Comparison of ENCODE assay signal across 30 cellular contexts in the genomic region with DNA sequence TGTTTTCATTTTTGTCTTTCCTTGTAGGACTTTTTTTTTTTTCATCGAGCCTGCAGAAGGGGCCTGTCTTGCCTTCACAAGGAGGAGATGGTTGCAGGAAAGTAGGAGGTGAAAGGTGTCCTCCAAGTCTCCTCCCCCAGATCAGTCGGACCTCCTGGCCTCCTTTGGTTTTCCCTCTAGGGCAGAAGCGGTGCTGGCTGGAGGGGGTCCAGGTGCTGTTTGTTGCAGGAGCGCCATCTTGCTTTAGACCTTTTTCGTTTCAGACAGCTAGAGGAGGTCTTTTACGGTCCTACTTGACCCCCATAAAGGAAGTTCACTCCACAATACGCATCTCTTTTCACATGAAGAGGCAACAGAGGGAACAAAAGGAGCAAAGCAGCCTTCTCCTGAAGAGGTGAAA.
"Had no signal": no experiment of that assay in that cellular context is flagged by ENCODE, and none has a peak within 500 bp of the region (broad histone marks: within the 10 kb centered on the region; RNA-seq: fewer than 3 reads in every experiment).

No MANE protein-coding gene starts in this region.

- H3K27me3 ChIP-seq: adrenal gland, heart left ventricle, tibial artery had no signal

- DNase-seq: activated CD4-positive, alpha-beta memory T cell treated with anti-CD3 and anti-CD28 coated beads for 36 hours; activated CD4-positive, alpha-beta T cell treated with anti-CD3 and anti-CD28 coated beads, Interleukin-2, amount 10 ng/mL, durations not matched to agents 24 days and 14 days; activated CD8-positive, alpha-beta memory T cell treated with anti-CD3 and anti-CD28 coated beads, Interleukin-2, amount 50 U/mL, for 4 hours; activated effector memory CD4-positive, alpha-beta T cell treated with anti-CD3 and anti-CD28 coated beads, Interleukin-2, amount 50 U/mL, for 16 hours; activated naive CD4-positive, alpha-beta T cell treated with anti-CD3 and anti-CD28 coated beads for 36 hours; activated naive CD8-positive, alpha-beta T cell treated with anti-CD3 and anti-CD28 coated beads for 36 hours; activated T-cell treated with anti-CD3 and anti-CD28 coated beads, Interleukin-2, amount 50 U/mL, for 1 hour; adrenal gland; aorta; cortex of kidney; endodermal cell; foreskin fibroblast; heart left ventricle; hypothalamus; lower lobe of right lung; mesendoderm; posterior cingulate gyrus; stimulated activated CD4-positive, alpha-beta T cell treated with anti-CD3 and anti-CD28 coated beads, Interleukin-1b, Interleukin-23, amount 100 ng/mL, for 48 hours; stimulated activated CD4-positive, alpha-beta T cell treated with anti-CD3 and anti-CD28 coated beads, Interleukin-4, amount 100 ng/mL, for 4 hours; stimulated activated CD8-positive, alpha-beta memory T cell treated with anti-CD3 and anti-CD28 coated beads, Interleukin-4, amount 100 ng/mL, for 48 hours; stimulated activated naive CD8-positive, alpha-beta T cell treated with anti-CD3 and anti-CD28 coated beads, Interleukin-15, amount 100 ng/mL, for 72 hours; T-helper 1 cell had no signal

- H3K9me3 ChIP-seq: adrenal gland, heart left ventricle, lower lobe of right lung, tibial artery had no signal

- H3K27ac ChIP-seq: cardiac muscle cell, lower lobe of right lung had no signal

- H3K36me3 ChIP-seq: cardiac muscle cell had no signal

- H3K27me3 Mint-ChIP-seq: activated CD4-positive, alpha-beta memory T cell treated with anti-CD3 and anti-CD28 coated beads for 36 hours; activated naive CD8-positive, alpha-beta T cell treated with anti-CD3 and anti-CD28 coated beads for 36 hours; stimulated activated naive CD8-positive, alpha-beta T cell treated with anti-CD3 and anti-CD28 coated beads, Interleukin-15, amount 100 ng/mL, for 72 hours had no signal

- H3K4me2 ChIP-seq: smooth muscle cell had no signal

- H3K36me3 Mint-ChIP-seq: activated CD4-positive, alpha-beta memory T cell treated with anti-CD3 and anti-CD28 coated beads for 36 hours; activated naive CD8-positive, alpha-beta T cell treated with anti-CD3 and anti-CD28 coated beads for 36 hours; stimulated activated memory B cell treated with anti-CD40 and anti-IgM and Interleukin-4, amounts not matched to agents 10 μg/mL and 1 μg/mL and 100 μg/mL, for 72 hours had no signal

- H3K4me3 ChIP-seq: adrenal gland, cardiac muscle cell, heart left ventricle, lower lobe of right lung, smooth muscle cell, tibial artery had no signal

- H3K4me1 Mint-ChIP-seq: activated CD4-positive, alpha-beta T cell treated with anti-CD3 and anti-CD28 coated beads, Interleukin-2, amount 10 ng/mL, durations not matched to agents 24 days and 14 days; nephron; stimulated activated memory B cell treated with anti-CD40 and anti-IgM and Interleukin-4, amounts not matched to agents 10 μg/mL and 1 μg/mL and 100 μg/mL, for 72 hours had no signal

- H3K27ac Mint-ChIP-seq: activated CD4-positive, alpha-beta memory T cell treated with anti-CD3 and anti-CD28 coated beads for 36 hours; activated CD4-positive, alpha-beta T cell treated with anti-CD3 and anti-CD28 coated beads, Interleukin-2, amount 10 ng/mL, durations not matched to agents 24 days and 14 days; activated naive CD4-positive, alpha-beta T cell treated with anti-CD3 and anti-CD28 coated beads for 36 hours; activated naive CD8-positive, alpha-beta T cell treated with anti-CD3 and anti-CD28 coated beads for 36 hours; activated T-helper 1 cell treated with anti-CD3 and anti-CD28 coated beads, Interleukin-12 subunit alpha, Interleukin-12 subunit beta, Interleukin-2, Interleukin-4 antibody, amounts not matched to agents 30 ng/mL and 10 ng/mL and 1 ng/mL, durations not matched to agents 14 hours and 24 hours and 36 hours; brain; endodermal cell; nephron; stimulated activated memory B cell treated with anti-CD40 and anti-IgM and Interleukin-4, amounts not matched to agents 10 μg/mL and 1 μg/mL and 100 μg/mL, for 72 hours; stimulated activated naive CD8-positive, alpha-beta T cell treated with anti-CD3 and anti-CD28 coated beads, Interleukin-15, amount 100 ng/mL, for 72 hours; T-helper 2 cell treated with Interferon-gamma antibody and Interleukin-4, amounts not matched to agents 5 μg/mL and 100 μg/mL, for 36 hours had no signal

- H3K9me3 Mint-ChIP-seq: activated CD4-positive, alpha-beta memory T cell treated with anti-CD3 and anti-CD28 coated beads for 36 hours; activated CD4-positive, alpha-beta T cell treated with anti-CD3 and anti-CD28 coated beads, Interleukin-2, amount 10 ng/mL, durations not matched to agents 24 days and 14 days; activated naive CD4-positive, alpha-beta T cell treated with anti-CD3 and anti-CD28 coated beads for 36 hours; activated naive CD8-positive, alpha-beta T cell treated with anti-CD3 and anti-CD28 coated beads for 36 hours; activated T-helper 1 cell treated with anti-CD3 and anti-CD28 coated beads, Interleukin-12 subunit alpha, Interleukin-12 subunit beta, Interleukin-2, Interleukin-4 antibody, amounts not matched to agents 30 ng/mL and 10 ng/mL and 1 ng/mL, durations not matched to agents 14 hours and 24 hours and 36 hours; brain; nephron; stimulated activated memory B cell treated with anti-CD40 and anti-IgM and Interleukin-4, amounts not matched to agents 10 μg/mL and 1 μg/mL and 100 μg/mL, for 72 hours; stimulated activated naive CD8-positive, alpha-beta T cell treated with anti-CD3 and anti-CD28 coated beads, Interleukin-15, amount 100 ng/mL, for 72 hours; T-helper 2 cell treated with Interferon-gamma antibody and Interleukin-4, amounts not matched to agents 5 μg/mL and 100 μg/mL, for 36 hours had no signal

- H3K4me3 Mint-ChIP-seq: activated CD4-positive, alpha-beta memory T cell treated with anti-CD3 and anti-CD28 coated beads for 36 hours; activated CD4-positive, alpha-beta T cell treated with anti-CD3 and anti-CD28 coated beads, Interleukin-2, amount 10 ng/mL, durations not matched to agents 24 days and 14 days; activated naive CD4-positive, alpha-beta T cell treated with anti-CD3 and anti-CD28 coated beads for 36 hours; activated naive CD8-positive, alpha-beta T cell treated with anti-CD3 and anti-CD28 coated beads for 36 hours; activated T-helper 1 cell treated with anti-CD3 and anti-CD28 coated beads, Interleukin-12 subunit alpha, Interleukin-12 subunit beta, Interleukin-2, Interleukin-4 antibody, amounts not matched to agents 30 ng/mL and 10 ng/mL and 1 ng/mL, durations not matched to agents 14 hours and 24 hours and 36 hours; brain; endodermal cell; nephron; stimulated activated memory B cell treated with anti-CD40 and anti-IgM and Interleukin-4, amounts not matched to agents 10 μg/mL and 1 μg/mL and 100 μg/mL, for 72 hours; stimulated activated naive CD8-positive, alpha-beta T cell treated with anti-CD3 and anti-CD28 coated beads, Interleukin-15, amount 100 ng/mL, for 72 hours; T-helper 2 cell treated with Interferon-gamma antibody and Interleukin-4, amounts not matched to agents 5 μg/mL and 100 μg/mL, for 36 hours had no signal
